ENCODE assay signal across 17 cellular contexts in the genomic region with DNA sequence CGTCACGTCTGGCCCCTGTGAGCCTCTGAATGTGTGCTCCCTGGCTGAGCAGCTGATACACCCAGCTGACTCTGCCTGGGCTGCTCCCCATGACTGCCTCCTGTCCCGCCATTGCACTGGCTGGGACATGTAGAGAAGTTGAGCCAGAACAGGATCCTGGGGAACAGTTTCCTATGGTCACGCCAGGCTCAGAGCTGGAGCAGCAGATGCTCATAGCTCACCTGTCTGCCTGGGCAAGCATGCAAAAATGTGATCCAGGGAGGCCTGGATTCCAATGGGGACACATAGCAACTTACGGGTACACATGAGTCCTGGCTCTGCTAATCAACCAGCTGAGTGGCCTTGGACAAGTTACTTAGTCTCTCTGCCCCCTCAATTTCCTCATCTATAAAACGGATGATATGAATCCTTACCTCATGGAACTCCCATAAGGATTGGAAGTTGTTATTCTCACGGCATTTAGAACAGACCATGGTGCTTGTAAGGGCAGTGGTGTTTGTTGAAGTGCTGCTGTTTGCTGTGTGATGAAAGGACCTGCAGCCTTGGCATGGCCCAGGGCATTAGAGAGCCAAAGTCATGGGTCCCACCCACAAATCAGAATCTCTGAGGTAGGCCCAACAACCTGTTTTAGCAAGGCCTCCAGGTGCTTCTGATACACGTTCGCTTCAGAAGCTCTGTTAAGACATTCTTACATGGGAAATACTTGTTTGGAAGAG.
"Had no signal": no experiment of that assay in that cellular context is flagged by ENCODE, and none has a peak within 500 bp of the region (broad histone marks: within the 10 kb centered on the region; RNA-seq: fewer than 3 reads in every experiment).

No MANE protein-coding gene starts in this region.

- H3K4me3 Mint-ChIP-seq: naive thymus-derived CD4-positive, alpha-beta T cell; nephron progenitor cell had no signal

- ATAC-seq: left colon; naive thymus-derived CD4-positive, alpha-beta T cell; psoas muscle had no signal

- H3K27ac ChIP-seq: hepatocyte, ovary, psoas muscle, sigmoid colon, skin epidermis, suprapubic skin, tibial artery, upper lobe of left lung had no signal

- H3K4me1 ChIP-seq: psoas muscle, sigmoid colon, suprapubic skin, tibial artery, upper lobe of left lung had no signal

- FAIRE-seq: colon had no signal

- H3K27me3 ChIP-seq: hepatocyte, ovary, sigmoid colon, suprapubic skin, tibial artery, upper lobe of left lung had no signal

- H3K4me3 ChIP-seq: hepatocyte, ovary, psoas muscle, sigmoid colon, skin epidermis, suprapubic skin, tibial artery, upper lobe of left lung had no signal

- DNase-seq: cerebellar nuclear complex; dermis blood vessel endothelial cell; foreskin melanocyte; left colon; naive thymus-derived CD4-positive, alpha-beta T cell; nephron progenitor cell; ovary; psoas muscle; retina; sigmoid colon; stimulated activated naive CD4-positive, alpha-beta T cell treated with Interleukin-2 at 50 U/mL for 16 hours; tibial artery; upper lobe of left lung had no signal

- H2AFZ ChIP-seq: hepatocyte had no signal

- H3K36me3 ChIP-seq: ovary, sigmoid colon, suprapubic skin, tibial artery, upper lobe of left lung had no signal

- H3K4me2 ChIP-seq: hepatocyte had no signal

- H3K4me1 Mint-ChIP-seq: naive thymus-derived CD4-positive, alpha-beta T cell had no signal

- H3K36me3 Mint-ChIP-seq: naive thymus-derived CD4-positive, alpha-beta T cell had no signal

- H3K27ac Mint-ChIP-seq: naive thymus-derived CD4-positive, alpha-beta T cell; nephron progenitor cell had no signal

- H3K9me3 ChIP-seq: ovary, psoas muscle, sigmoid colon, suprapubic skin, tibial artery, upper lobe of left lung had no signal
